14 cellular contexts compared by ENCODE assay signal in genomic region chr11:61630104-61630503, GRCh38. TPM values are rescaled to one million over a fixed set of nuclear protein-coding genes. Genes with fewer than 3 reads are reported as not detected.
"Had no signal": no experiment of that assay in that cellular context is flagged by ENCODE, and none has a peak within 500 bp of the region (broad histone marks: within the 10 kb centered on the region; RNA-seq: fewer than 3 reads in every experiment).

No MANE protein-coding gene starts in this region.

- H3K4me3 Mint-ChIP-seq: activated CD4-positive, alpha-beta memory T cell treated with anti-CD3 and anti-CD28 coated beads, Interleukin-2, amount 10 ng/mL, durations not matched to agents 7 days and 5 days; activated CD4-positive, alpha-beta T cell treated with anti-CD3 and anti-CD28 coated beads for 36 hours; activated T-cell treated with anti-CD3 and anti-CD28 coated beads, Interleukin-2, amount 50 U/mL, for 72 hours; naive thymus-derived CD4-positive, alpha-beta T cell had no signal

- FAIRE-seq: frontal cortex had no signal

- H3K4me1 ChIP-seq: ascending aorta had no signal

- H3K27me3 ChIP-seq: ascending aorta had no signal

- H3K9me3 Mint-ChIP-seq: activated CD4-positive, alpha-beta memory T cell treated with anti-CD3 and anti-CD28 coated beads, Interleukin-2, amount 10 ng/mL, durations not matched to agents 7 days and 5 days; activated T-cell treated with anti-CD3 and anti-CD28 coated beads, Interleukin-2, amount 50 U/mL, for 72 hours; naive thymus-derived CD4-positive, alpha-beta T cell had no signal

- H3K4me1 Mint-ChIP-seq: activated CD4-positive, alpha-beta T cell treated with anti-CD3 and anti-CD28 coated beads for 36 hours had no signal

- H3K36me3 ChIP-seq: ascending aorta, lower lobe of right lung had no signal

- DNase-seq: activated CD4-positive, alpha-beta memory T cell treated with anti-CD3 and anti-CD28 coated beads, Interleukin-2, amount 10 ng/mL, durations not matched to agents 7 days and 5 days; activated CD4-positive, alpha-beta T cell treated with anti-CD3 and anti-CD28 coated beads for 36 hours; activated CD8-positive, alpha-beta memory T cell treated with anti-CD3 and anti-CD28 coated beads, Interleukin-2, amount 50 U/mL, for 4 hours; activated gamma-delta T cell treated with Interleukin-2 at 50 U/mL for 16 hours; activated T-cell treated with anti-CD3 and anti-CD28 coated beads, Interleukin-2, amount 50 U/mL, for 72 hours; effector CD4-positive, alpha-beta T cell; kidney glomerular epithelial cell; lower lobe of right lung; naive thymus-derived CD4-positive, alpha-beta T cell; stimulated activated CD4-positive, alpha-beta T cell treated with anti-CD3 and anti-CD28 coated beads, Interleukin-4, amount 100 ng/mL, for 4 hours; T-helper 9 cell had no signal

- H3K27ac ChIP-seq: ascending aorta, coronary artery, lower lobe of right lung had no signal

- H3K4me3 ChIP-seq: ascending aorta, coronary artery, lower lobe of right lung had no signal

- H3K36me3 Mint-ChIP-seq: naive thymus-derived CD4-positive, alpha-beta T cell had no signal

- H3K9me3 ChIP-seq: ascending aorta, lower lobe of right lung had no signal

- H3K27ac Mint-ChIP-seq: activated CD4-positive, alpha-beta memory T cell treated with anti-CD3 and anti-CD28 coated beads, Interleukin-2, amount 10 ng/mL, durations not matched to agents 7 days and 5 days; activated CD4-positive, alpha-beta T cell treated with anti-CD3 and anti-CD28 coated beads for 36 hours; activated T-cell treated with anti-CD3 and anti-CD28 coated beads, Interleukin-2, amount 50 U/mL, for 72 hours had no signal

RNA-seq across cellular contexts. Expression of gene SYT7, which starts 49.2 kb away (rescaled TPM):
- total RNA-seq: activated CD4-positive, alpha-beta memory T cell treated with anti-CD3 and anti-CD28 coated beads, Interleukin-2, amount 10 ng/mL, durations not matched to agents 7 days and 5 days; activated T-cell treated with anti-CD3 and anti-CD28 coated beads, Interleukin-2, amount 50 U/mL, for 72 hours had no signal
- polyA plus RNA-seq: naive thymus-derived CD4-positive, alpha-beta T cell had no signal
